Comparison of ENCODE assay signal across 10 cellular contexts in genomic region chrX:125202486-125203378, GRCh38.
DNase-seq lines count a peak whose midpoint lies in the region; FAIRE-seq and TF ChIP-seq lines count a peak whose summit lies in the region.
"Had no signal": no experiment of that assay in that cellular context is flagged by ENCODE, and none has a peak within 500 bp of the region (broad histone marks: within the 10 kb centered on the region; RNA-seq: fewer than 3 reads in every experiment).

No MANE protein-coding gene starts in this region.

- TF ChIP-seq CTCF in MM.1S (IDR thresholded peaks at IDR 0.05; ENCODE audit: low read length): no peak
- no peak for TF ChIP-seq CTCF in coronary artery (IDR thresholded peaks at IDR 0.05)
- no peak for TF ChIP-seq CTCF in parathyroid adenoma (IDR thresholded peaks at IDR 0.05)

- no peaks in the 10 kb centered on the region for H3F3A ChIP-seq in MM.1S (ENCODE audit: insufficient read depth, low read length)

- H3K79me2 ChIP-seq in MM.1S (ENCODE audit: low read length) (no peaks in the 10 kb centered on the region), parathyroid adenoma (no peaks in the 10 kb centered on the region), Karpas-422 (ENCODE audit: low read length) (no peaks in the 10 kb centered on the region)

- no peak for FAIRE-seq in urothelium cell line (lab: Jason Lieb, UNC)
- FAIRE-seq: GM18507 had no signal

- H2AFZ ChIP-seq in MM.1S (ENCODE audit: low read length) (no peak overlapping the region), parathyroid adenoma (peak overlapping the region; percentile 82), Karpas-422 (ENCODE audit: low read length) (no peak overlapping the region)

- peak; percentile 22 for DNase-seq in COR-L47 (lab: John Stamatoyannopoulos, UW)
- DNase-seq in MM.1S: no peak
- DNase-seq in coronary artery (ENCODE audit: low spot score): no peak
- no peak for DNase-seq in Karpas-422
- DNase-seq in CD1c-positive myeloid dendritic cell (ENCODE audit: extremely low spot score): no peak
- no peak for DNase-seq in SJCRH30
- DNase-seq in urothelium cell line (ENCODE audit: low spot score): no peak
- DNase-seq: NCI-H526 had no signal

- no peaks in the 10 kb centered on the region; the same call in 1 of the 2 replicates for H3K27me3 ChIP-seq in MM.1S (replicated peaks; ENCODE audit: insufficient read depth, low read length)
- H3K27me3 ChIP-seq in parathyroid adenoma (ENCODE audit: control insufficient read depth, insufficient read depth, low read length): no peaks in the 10 kb centered on the region
- H3K27me3 ChIP-seq in Karpas-422 (ENCODE audit: low read length): no peaks in the 10 kb centered on the region
- H3K27me3 ChIP-seq in SJCRH30: no peaks in the 10 kb centered on the region

- no peak overlapping the region for H3K4me3 ChIP-seq in MM.1S (ENCODE audit: low read length)
- peak overlapping the region; percentile 71 for H3K4me3 ChIP-seq in coronary artery
- peak overlapping the region; percentile 60 for H3K4me3 ChIP-seq in parathyroid adenoma (ENCODE audit: low read depth, low read length)
- H3K4me3 ChIP-seq in Karpas-422 (ENCODE audit: low read length): no peak overlapping the region
- H3K4me3 ChIP-seq in SJCRH30: no peak overlapping the region

- H4K20me1 ChIP-seq in MM.1S (ENCODE audit: insufficient read depth, low read length): no peaks in the 10 kb centered on the region
- no peaks in the 10 kb centered on the region for H4K20me1 ChIP-seq in Karpas-422 (ENCODE audit: insufficient read depth, low read depth, low read length)

- no peak overlapping the region for H3K27ac ChIP-seq in MM.1S (ENCODE audit: low read length)
- peak overlapping the region in 1 of 2 donors; percentile 79 for H3K27ac ChIP-seq in coronary artery
- no peak overlapping the region for H3K27ac ChIP-seq in parathyroid adenoma
- H3K27ac ChIP-seq in Karpas-422 (ENCODE audit: low read length): no peak overlapping the region
- no peak overlapping the region for H3K27ac ChIP-seq in SJCRH30

- no peak overlapping the region for H3K9ac ChIP-seq in MM.1S (ENCODE audit: low read length)
- H3K9ac ChIP-seq in parathyroid adenoma: no peak overlapping the region
- H3K9ac ChIP-seq in Karpas-422 (ENCODE audit: low read length): no peak overlapping the region

- H3K9me3 ChIP-seq in MM.1S (replicated peaks; ENCODE audit: insufficient read depth, low read length): no peaks in the 10 kb centered on the region
- H3K9me3 ChIP-seq in parathyroid adenoma (ENCODE audit: control insufficient read depth, low read length): no peaks in the 10 kb centered on the region
- no peaks in the 10 kb centered on the region for H3K9me3 ChIP-seq in Karpas-422 (ENCODE audit: low read length)
- no peaks in the 10 kb centered on the region for H3K9me3 ChIP-seq in SJCRH30 (replicated peaks)

- H3K4me1 ChIP-seq in MM.1S (ENCODE audit: low read length) (no peaks in the 10 kb centered on the region), parathyroid adenoma (no peaks in the 10 kb centered on the region), Karpas-422 (ENCODE audit: low read length) (no peaks in the 10 kb centered on the region), SJCRH30 (no peaks in the 10 kb centered on the region)

- no peaks in the 10 kb centered on the region for H3K36me3 ChIP-seq in MM.1S (replicated peaks; ENCODE audit: insufficient read depth, low read length)
- H3K36me3 ChIP-seq in parathyroid adenoma (ENCODE audit: control insufficient read depth, insufficient read depth, low read length): no peaks in the 10 kb centered on the region
- H3K36me3 ChIP-seq in Karpas-422 (ENCODE audit: insufficient read depth, low read length): no peaks in the 10 kb centered on the region
- H3K36me3 ChIP-seq in SJCRH30: no peaks in the 10 kb centered on the region

- H3K9me2 ChIP-seq in MM.1S (replicated peaks; ENCODE audit: insufficient read depth, low read length): no peaks in the 10 kb centered on the region
- no peaks in the 10 kb centered on the region for H3K9me2 ChIP-seq in Karpas-422 (replicated peaks; ENCODE audit: insufficient read depth, low read length)

- peak overlapping the region; percentile 57; the same call in 1 of the 2 replicates for H3K4me2 ChIP-seq in MM.1S (ENCODE audit: low read depth, low read length)
- peak overlapping the region; percentile 76 for H3K4me2 ChIP-seq in parathyroid adenoma (ENCODE audit: low read length)
- no peak overlapping the region for H3K4me2 ChIP-seq in Karpas-422 (ENCODE audit: low read depth, low read length, poor library complexity, severe bottlenecking)

Comparison
In these comparisons a context has a peak if more than half of its experiments do, and no peak if none do; other contexts are left out.
1. H3K4me3 ChIP-seq: peak in coronary artery (single experiment) and parathyroid adenoma (single experiment); none in MM.1S (single experiment), Karpas-422 (single experiment) and SJCRH30 (single experiment).